In genomic region chr6:46419576-46420002, GRCh38 we compare ENCODE assay signal across 9 cellular contexts.
DNase-seq lines count a peak whose midpoint lies in the region; ATAC-seq and TF ChIP-seq lines count a peak whose summit lies in the region.
"Had no signal": no experiment of that assay in that cellular context is flagged by ENCODE, and none has a peak within 500 bp of the region (broad histone marks: within the 10 kb centered on the region; RNA-seq: fewer than 3 reads in every experiment).

No MANE protein-coding gene starts in this region.

- no peaks in the 10 kb centered on the region for H3K27me3 ChIP-seq in CD4-positive, alpha-beta T cell (ENCODE audit: control insufficient read depth, insufficient read depth, low read length)

- ATAC-seq in stimulated activated naive CD8-positive, alpha-beta T cell treated with anti-CD3 and anti-CD28 coated beads, Interleukin-15, Interleukin-2, amounts not matched to agents 100 U/mL and 50 U/mL, for 24 hours: no peak
- no peak for ATAC-seq in GM18861 (IDR thresholded peaks at IDR 0.05; ENCODE audit: unreplicated experiment)
- ATAC-seq in CD4-positive, alpha-beta T cell (ENCODE audit: poor library complexity): no peak

- peak; percentile 77 for TF ChIP-seq CTCF in astrocyte of the spinal cord (IDR thresholded peaks at IDR 0.05; ENCODE audit: low read depth, low read length)
- TF ChIP-seq CTCF in CD4-positive, alpha-beta T cell (IDR thresholded peaks at IDR 0.05): no peak

- no peak overlapping the region for H3K27ac Mint-ChIP-seq in CD4-positive, alpha-beta T cell
- H3K27ac Mint-ChIP-seq: activated B cell treated with CpG ODN at 0.5 μM for 24 hours had no signal

- H3K4me1 Mint-ChIP-seq in CD4-positive, alpha-beta T cell (ENCODE audit: low read depth): no peaks in the 10 kb centered on the region
- H3K4me1 Mint-ChIP-seq: activated B cell treated with CpG ODN at 0.5 μM for 24 hours had no signal

- peaks cover 35% of the 10 kb centered on the region for H3K27me3 Mint-ChIP-seq in CD4-positive, alpha-beta T cell

- H3K27ac ChIP-seq in CD4-positive, alpha-beta T cell (ENCODE audit: low read depth, low read length): no peak overlapping the region

- no peaks in the 10 kb centered on the region for H3K9me3 Mint-ChIP-seq in CD4-positive, alpha-beta T cell
- H3K9me3 Mint-ChIP-seq: activated B cell treated with CpG ODN at 0.5 μM for 24 hours had no signal

- no peaks in the 10 kb centered on the region for H3K9me3 ChIP-seq in CD4-positive, alpha-beta T cell (ENCODE audit: control insufficient read depth, low read length)

- in situ Hi-C loops in astrocyte of the spinal cord (cut with HindIII; ENCODE audit: low sequenced_read_pairs): no loop called here

- DNase-seq in DMS153 (lab: John Stamatoyannopoulos, UW) (peak; percentile 32), HEK293T (ENCODE audit: extremely low spot score) (peak; percentile 51), NCI-H748 treated with DMSO at 0.1 percent for 48 hours (lab: John Stamatoyannopoulos, UW) (peak; percentile 45), astrocyte of the spinal cord (ENCODE audit: low read depth, low spot score) (peak; percentile 73), iPS DF 4.7 (ENCODE audit: extremely low read depth, low spot score) (peak; percentile 9)
- DNase-seq in stimulated activated naive CD8-positive, alpha-beta T cell treated with anti-CD3 and anti-CD28 coated beads, Interleukin-15, Interleukin-2, amounts not matched to agents 100 U/mL and 50 U/mL, for 24 hours: peak; percentile 39
- no peak for DNase-seq in CD4-positive, alpha-beta T cell
- DNase-seq: activated B cell treated with CpG ODN at 0.5 μM for 24 hours had no signal

- H3K36me3 Mint-ChIP-seq in CD4-positive, alpha-beta T cell (ENCODE audit: low read depth): no peaks in the 10 kb centered on the region

- no peak overlapping the region for H3K4me3 Mint-ChIP-seq in CD4-positive, alpha-beta T cell
- H3K4me3 Mint-ChIP-seq: activated B cell treated with CpG ODN at 0.5 μM for 24 hours had no signal

- CTCF ChIA-PET in HEK293T (lab: Yijun Ruan, JAX): interaction anchor here (0.6 to 1.0 kb wide), 3 partner anchors 211 to 363 kb away, joined by 3 read pairs; no protein-coding TSS in a partner anchor
- CTCF ChIA-PET in CD4-positive, alpha-beta T cell (lab: Charles Lee): no interaction called here

- no peak overlapping the region for H3K4me3 ChIP-seq in astrocyte of the spinal cord (ENCODE audit: low read depth, low read length)

- intact Hi-C loops in CD4-positive, alpha-beta T cell (cut with DNase I, micrococcal nuclease): no loop called here

- POLR2A ChIA-PET in HEK293T (lab: Yijun Ruan, JAX): no interaction called here
- POLR2A ChIA-PET in CD4-positive, alpha-beta T cell (lab: Charles Lee): no interaction called here

TF ChIP-seq in HEK293T, 16 proteins besides CTCF, POLR2A, EP300 and RAD21:
- TF ChIP-seq PKNOX1 (IDR thresholded peaks at IDR 0.05) (no peak), BHLHE40 (IDR thresholded peaks at IDR 0.05; ENCODE audit: borderline replicate concordance) (no peak), FOXM1 (IDR thresholded peaks at IDR 0.05; ENCODE audit: borderline replicate concordance) (no peak), L3MBTL2 (conservative IDR thresholded peaks at IDR 0.05) (no peak), ELF4 (IDR thresholded peaks at IDR 0.05) (no peak), SP1 (IDR thresholded peaks at IDR 0.05) (no peak), TARDBP (IDR thresholded peaks at IDR 0.05) (no peak), ARNT (IDR thresholded peaks at IDR 0.05) (no peak), SUZ12 (IDR thresholded peaks at IDR 0.05) (no peak), FOXK2 (IDR thresholded peaks at IDR 0.05) (no peak), LEF1 (IDR thresholded peaks at IDR 0.05; ENCODE audit: borderline replicate concordance) (no peak)

Comparison
In these comparisons a context has a peak if more than half of its experiments do, and no peak if none do; other contexts are left out.
1. DNase-seq: peak in DMS153 (single experiment), HEK293T (single experiment), NCI-H748 treated with DMSO at 0.1 percent for 48 hours (single experiment), astrocyte of the spinal cord (single experiment), iPS DF 4.7 (single experiment) and stimulated activated naive CD8-positive, alpha-beta T cell treated with anti-CD3 and anti-CD28 coated beads, Interleukin-15, Interleukin-2, amounts not matched to agents 100 U/mL and 50 U/mL, for 24 hours (single experiment); none in CD4-positive, alpha-beta T cell (0 of 10).